Comparison of ENCODE assay signal across 8 cellular contexts in genomic region chr20:56400001-56400640, GRCh38. TPM values are rescaled to one million over a fixed set of nuclear protein-coding genes. Genes with fewer than 3 reads are reported as not detected.
DNase-seq lines count a peak whose midpoint lies in the region; ATAC-seq and TF ChIP-seq lines count a peak whose summit lies in the region.

No MANE protein-coding gene starts in this region.

- no peaks in the 10 kb centered on the region for H3K4me1 ChIP-seq in breast epithelium

- TF ChIP-seq POLR2A in breast epithelium (IDR thresholded peaks at IDR 0.05), result no peak

- H3K36me3 ChIP-seq in breast epithelium, result peaks cover 19% of the 10 kb centered on the region

- H3K4me3 ChIP-seq in breast epithelium, result no peak overlapping the region

- DNase-seq in DMS114 treated with DMSO at 0.1 percent for 48 hours (lab: John Stamatoyannopoulos, UW; ENCODE audit: unreplicated experiment), result peak; percentile 32
- DNase-seq in NCI-H1417 (lab: John Stamatoyannopoulos, UW), result peak; percentile 29 to 73 (median 44)
- DNase-seq in T-helper 2 cell, result peak in 4 of 5 experiments; percentile 35 to 73 (median 48)
- no peak for DNase-seq in breast epithelium (ENCODE audit: low spot score in 2 of 2)
- no peak for DNase-seq in left lobe of liver (ENCODE audit: low spot score)
- peak; percentile 32 for DNase-seq in stimulated activated CD8-positive, alpha-beta memory T cell treated with anti-CD3 and anti-CD28 coated beads, Interleukin-4, amount 100 ng/mL, for 24 hours (ENCODE audit: low read depth)

- intact Hi-C loops in breast epithelium (cut with DNase I; ENCODE audit: low total_unique reads), result no loop called here

- no peaks in the 10 kb centered on the region for H3K9me3 ChIP-seq in breast epithelium

- H3K27ac ChIP-seq in breast epithelium, result no peak overlapping the region

- peak; percentile 31 to 58 (median 41) for TF ChIP-seq CTCF in breast epithelium (IDR thresholded peaks at IDR 0.05)

- no peaks in the 10 kb centered on the region for H3K27me3 ChIP-seq in breast epithelium

- peak; percentile 57 for ATAC-seq in GM21717 (IDR thresholded peaks at IDR 0.05; ENCODE audit: unreplicated experiment)
- ATAC-seq in left lobe of liver, result peak; percentile 88
- ATAC-seq in HG03025 (IDR thresholded peaks at IDR 0.05; ENCODE audit: low FRiP score, unreplicated experiment), result no peak

RNA-seq across cellular contexts. Expression of gene CSTF1, which starts 7.7 kb away (rescaled TPM):
- 10 to 100 TPM; 17.1 to 53.4 (median 35.7) TPM for total RNA-seq in breast epithelium
- 17.2 TPM for total RNA-seq in left lobe of liver

RNA-seq across cellular contexts. Expression of gene AURKA, which starts 8.1 kb away (rescaled TPM):
- total RNA-seq in breast epithelium, result 1 to 10 TPM in 2 of 3 donors, under 1 TPM in 1; 0.98 to 2.2 (median 1.6) TPM
- 1.6 TPM for total RNA-seq in left lobe of liver

RNA-seq across cellular contexts. Expression of gene CASS4, which starts 11.9 kb away (rescaled TPM):
- total RNA-seq in breast epithelium (1 to 10 TPM; 1.6 to 3.4 (median 2.2) TPM), left lobe of liver (0.93 TPM)

RNA-seq across cellular contexts. Expression of gene FAM210B, which starts 41.3 kb away (rescaled TPM):
- 10 to 100 TPM; 62.6 to 100.0 (median 80.8) TPM for total RNA-seq in breast epithelium
- 53.6 TPM for total RNA-seq in left lobe of liver

Comparison
In these comparisons a context has a peak if more than half of its experiments do, and no peak if none do; other contexts are left out.
1. DNase-seq: peak in DMS114 treated with DMSO at 0.1 percent for 48 hours (single experiment), NCI-H1417 (3 of 3), T-helper 2 cell (4 of 5) and stimulated activated CD8-positive, alpha-beta memory T cell treated with anti-CD3 and anti-CD28 coated beads, Interleukin-4, amount 100 ng/mL, for 24 hours (single experiment); none in breast epithelium (0 of 2) and left lobe of liver (single experiment).